Comparison of ENCODE assay signal across 11 cellular contexts in genomic region chr7:50262916-50263690, GRCh38. TPM values are rescaled to one million over a fixed set of nuclear protein-coding genes. Genes with fewer than 3 reads are reported as not detected.
DNase-seq lines count a peak whose midpoint lies in the region; ATAC-seq, FAIRE-seq and TF ChIP-seq lines count a peak whose summit lies in the region.
"Had no signal": no experiment of that assay in that cellular context is flagged by ENCODE, and none has a peak within 500 bp of the region (broad histone marks: within the 10 kb centered on the region; RNA-seq: fewer than 3 reads in every experiment).

No MANE protein-coding gene starts in this region.

- ATAC-seq in HG02970 (IDR thresholded peaks at IDR 0.05; ENCODE audit: low FRiP score, unreplicated experiment), result peak; percentile 63
- ATAC-seq in sciatic nerve, result no peak

- H3K9me3 ChIP-seq in Peyer's patch, result no peaks in the 10 kb centered on the region

- H3K4me3 Mint-ChIP-seq in activated CD4-positive, alpha-beta T cell treated with anti-CD3 and anti-CD28 coated beads, Interleukin-2, amount 10 ng/mL, durations not matched to agents 24 days and 14 days, result peak overlapping the region; percentile 66

- FAIRE-seq in HTR-8/SVneo (lab: Jason Lieb, UNC), result no peak

- no peaks in the 10 kb centered on the region for H3K36me3 ChIP-seq in Peyer's patch

- no peak for TF ChIP-seq CTCF in Peyer's patch (IDR thresholded peaks at IDR 0.05)

- peaks cover 3% of the 10 kb centered on the region for H3K9me3 Mint-ChIP-seq in activated CD4-positive, alpha-beta T cell treated with anti-CD3 and anti-CD28 coated beads, Interleukin-2, amount 10 ng/mL, durations not matched to agents 24 days and 14 days

- no peak for TF ChIP-seq POLR2A in Peyer's patch (IDR thresholded peaks at IDR 0.05)

- no peaks in the 10 kb centered on the region for H3K27me3 Mint-ChIP-seq in activated CD4-positive, alpha-beta T cell treated with anti-CD3 and anti-CD28 coated beads, Interleukin-2, amount 10 ng/mL, durations not matched to agents 24 days and 14 days

- H3K4me1 ChIP-seq in Peyer's patch, result peaks cover 0 to 37% (median 14%) of the 10 kb centered on the region in 4 donors
- H3K4me1 ChIP-seq: parathyroid adenoma had no signal

- DNase-seq in activated CD4-positive, alpha-beta T cell treated with anti-CD3 and anti-CD28 coated beads, Interleukin-2, amount 10 ng/mL, durations not matched to agents 24 days and 14 days, result peak; percentile 72
- no peak for DNase-seq in activated CD4-positive, alpha-beta T cell treated with anti-CD3 and anti-CD28 coated beads for 4 hours
- DNase-seq in Peyer's patch (no peak), renal cortical epithelial cell (ENCODE audit: low read depth) (peak; percentile 1), sciatic nerve (ENCODE audit: low spot score) (no peak), HTR-8/SVneo (ENCODE audit: insufficient read length, low spot score) (no peak)
- DNase-seq in activated effector memory CD4-positive, alpha-beta T cell treated with Interleukin-2 at 50 U/mL for 16 hours, result no peak
- DNase-seq: cerebellar nuclear complex, NCI-H1105 had no signal

- H3K27ac ChIP-seq in Peyer's patch, result peak overlapping the region; percentile 57 to 81 (median 70)
- H3K27ac ChIP-seq: parathyroid adenoma had no signal

- H3K4me3 ChIP-seq in Peyer's patch, result no peak overlapping the region

- peaks cover 84% of the 10 kb centered on the region for H3K4me1 Mint-ChIP-seq in activated CD4-positive, alpha-beta T cell treated with anti-CD3 and anti-CD28 coated beads, Interleukin-2, amount 10 ng/mL, durations not matched to agents 24 days and 14 days

- intact Hi-C loops in activated CD4-positive, alpha-beta T cell treated with anti-CD3 and anti-CD28 coated beads, Interleukin-2, amount 10 ng/mL, durations not matched to agents 24 days and 14 days (cut with micrococcal nuclease), result loop anchor here (2.0 kb wide), 1 partner anchor 22 kb away; no protein-coding TSS in a partner anchor
- intact Hi-C loops in sciatic nerve (cut with DNase I), result no loop called here

- no peaks in the 10 kb centered on the region for H3K27me3 ChIP-seq in Peyer's patch

- H3K36me3 Mint-ChIP-seq in activated CD4-positive, alpha-beta T cell treated with anti-CD3 and anti-CD28 coated beads, Interleukin-2, amount 10 ng/mL, durations not matched to agents 24 days and 14 days (ENCODE audit: low read depth), result peaks cover 2% of the 10 kb centered on the region

- H3K27ac Mint-ChIP-seq in activated CD4-positive, alpha-beta T cell treated with anti-CD3 and anti-CD28 coated beads, Interleukin-2, amount 10 ng/mL, durations not matched to agents 24 days and 14 days, result peak overlapping the region; percentile 97

RNA-seq across cellular contexts. Expression of gene IKZF1, which starts 41.4 kb away (rescaled TPM):
- 282 and 292 TPM in 2 replicates for total RNA-seq in activated CD4-positive, alpha-beta T cell treated with anti-CD3 and anti-CD28 coated beads, Interleukin-2, amount 10 ng/mL, durations not matched to agents 24 days and 14 days
- total RNA-seq in Peyer's patch, result 100 to 1,000 TPM in 1 of 4 donors, 10 to 100 TPM in 3; 25.3 to 108 (median 31.7) TPM
- 2.4 TPM in 1 of 2 replicates, not detected in the other for total RNA-seq in renal cortical epithelial cell
- 20.1 TPM for total RNA-seq in sciatic nerve

Comparison
In these comparisons a context has a peak if more than half of its experiments do, and no peak if none do; other contexts are left out.
1. DNase-seq: peak in activated CD4-positive, alpha-beta T cell treated with anti-CD3 and anti-CD28 coated beads, Interleukin-2, amount 10 ng/mL, durations not matched to agents 24 days and 14 days (single experiment) and renal cortical epithelial cell (single experiment); none in activated CD4-positive, alpha-beta T cell treated with anti-CD3 and anti-CD28 coated beads for 4 hours (0 of 2), Peyer's patch (0 of 3), sciatic nerve (single experiment), HTR-8/SVneo (single experiment) and activated effector memory CD4-positive, alpha-beta T cell treated with Interleukin-2 at 50 U/mL for 16 hours (single experiment).